In the genomic region with DNA sequence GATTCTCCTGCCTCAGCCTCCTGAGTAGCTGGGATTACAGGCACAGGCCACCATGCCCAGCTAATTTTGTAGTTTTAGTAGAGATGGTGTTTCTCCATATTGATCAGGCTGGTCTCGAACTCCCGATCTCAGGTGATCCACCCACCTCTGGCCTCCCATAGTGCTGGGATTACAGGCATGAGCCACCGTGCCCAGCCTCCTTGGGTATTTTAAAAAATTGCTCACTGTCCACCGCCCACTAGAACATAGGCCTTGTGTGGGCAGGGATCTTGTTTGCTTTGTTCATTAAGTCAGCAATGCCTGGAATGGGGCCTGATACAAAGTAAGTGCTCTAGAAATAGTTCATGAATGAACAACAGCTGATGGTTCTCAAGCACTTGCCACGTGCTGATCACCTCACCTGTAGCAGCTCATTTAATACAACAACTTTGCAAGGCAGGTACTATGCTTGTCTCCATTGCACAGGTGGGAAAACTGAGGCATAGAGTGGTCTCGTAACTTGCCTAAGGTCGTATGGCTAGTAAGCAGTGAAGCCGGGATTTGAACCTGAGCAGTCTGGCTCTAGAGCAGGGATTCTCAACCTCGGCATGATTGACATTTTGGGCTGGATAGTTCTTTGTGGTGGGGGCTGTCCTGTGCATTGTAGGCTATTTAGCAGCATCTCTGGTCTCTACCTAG, we compare ENCODE assay signal across 29 cellular contexts.
"Had no signal": no experiment of that assay in that cellular context is flagged by ENCODE, and none has a peak within 500 bp of the region (broad histone marks: within the 10 kb centered on the region; RNA-seq: fewer than 3 reads in every experiment).

No MANE protein-coding gene starts in this region.

- H3K27me3 ChIP-seq: body of pancreas, colonic mucosa had no signal

- DNase-seq: activated B cell treated with CpG ODN at 0.5 μM for 24 hours; activated CD4-positive, alpha-beta T cell treated with anti-CD3 and anti-CD28 coated beads for 48 hours; activated CD4-positive, alpha-beta T cell treated with anti-CD3 and anti-CD28 coated beads, Interleukin-2, amount 50 U/mL, for 1 hour; activated CD4-positive, alpha-beta T cell treated with anti-CD3 and anti-CD28 coated beads, Interleukin-2, amount 50 U/mL, for 48 hours; activated CD8-positive, alpha-beta memory T cell treated with anti-CD3 and anti-CD28 coated beads for 24 hours; activated CD8-positive, alpha-beta T cell treated with anti-CD3 and anti-CD28 coated beads for 36 hours; activated effector memory CD4-positive, alpha-beta T cell treated with Interleukin-2 at 50 U/mL for 16 hours; activated gamma-delta T cell treated with Interleukin-2 at 50 U/mL for 16 hours; activated naive CD4-positive, alpha-beta T cell treated with anti-CD3 and anti-CD28 coated beads, Interleukin-2, amount 50 U/mL, for 16 hours; activated naive CD4-positive, alpha-beta T cell treated with Interleukin-2 at 50 U/mL for 16 hours; activated T-cell treated with anti-CD3 and anti-CD28 coated beads, Interleukin-2, amount 50 U/mL, for 4 hours; amniotic stem cell; anterior cingulate cortex; body of pancreas; caudate nucleus; colonic mucosa; effector CD8-positive, alpha-beta T cell; foreskin fibroblast; head of caudate nucleus; T-helper 1 cell; T-helper 17 cell; T1000; WERI-Rb-1 had no signal

- ATAC-seq: activated CD4-positive, CD25-positive, alpha-beta regulatory T cell treated with anti-CD3 and anti-CD28 coated beads, Interleukin-2, amount 50 U/mL, for 24 hours; activated CD8-positive, alpha-beta T cell treated with anti-CD3 and anti-CD28 coated beads for 36 hours; activated T-cell treated with anti-CD3 and anti-CD28 coated beads, Interleukin-2, amount 50 U/mL, for 4 hours; activated T-helper 17 cell treated with anti-CD3 and anti-CD28 coated beads, Interleukin-2, amount 50 U/mL, for 72 hours; body of pancreas; esophagus mucosa; T-helper 17 cell had no signal

- FAIRE-seq: frontal cortex had no signal

- H3K4me3 Mint-ChIP-seq: activated B cell treated with CpG ODN at 0.5 μM for 24 hours; activated CD8-positive, alpha-beta T cell treated with anti-CD3 and anti-CD28 coated beads for 36 hours; activated naive CD8-positive, alpha-beta T cell; activated T-cell treated with anti-CD3 and anti-CD28 coated beads, Interleukin-2, amount 50 U/mL, for 4 hours; activated T-helper 17 cell treated with anti-CD3 and anti-CD28 coated beads, Interleukin-2, amount 50 U/mL, for 72 hours; T-helper 17 cell; T-helper 2 cell treated with Interferon-gamma antibody and Interleukin-4, amounts not matched to agents 5 μg/mL and 100 μg/mL, for 36 hours had no signal

- H3K4me1 ChIP-seq: colonic mucosa had no signal

- H3K27me3 Mint-ChIP-seq: activated B cell treated with CpG ODN at 0.5 μM for 24 hours; activated CD8-positive, alpha-beta T cell treated with anti-CD3 and anti-CD28 coated beads for 36 hours; activated T-helper 17 cell treated with anti-CD3 and anti-CD28 coated beads, Interleukin-2, amount 50 U/mL, for 72 hours; T-helper 17 cell had no signal

- H3K27ac Mint-ChIP-seq: activated B cell treated with CpG ODN at 0.5 μM for 24 hours; activated CD8-positive, alpha-beta T cell treated with anti-CD3 and anti-CD28 coated beads for 36 hours; activated naive CD8-positive, alpha-beta T cell; activated T-helper 17 cell treated with anti-CD3 and anti-CD28 coated beads, Interleukin-2, amount 50 U/mL, for 72 hours; T-helper 17 cell; T-helper 2 cell treated with Interferon-gamma antibody and Interleukin-4, amounts not matched to agents 5 μg/mL and 100 μg/mL, for 36 hours had no signal

- H3K4me3 ChIP-seq: body of pancreas, colonic mucosa had no signal

- H3K36me3 ChIP-seq: colonic mucosa, WERI-Rb-1 had no signal

- H3K9me3 ChIP-seq: body of pancreas, colonic mucosa had no signal

- H3K27ac ChIP-seq: body of pancreas, colonic mucosa, WERI-Rb-1 had no signal

- H3K9me3 Mint-ChIP-seq: activated B cell treated with CpG ODN at 0.5 μM for 24 hours; activated CD8-positive, alpha-beta T cell treated with anti-CD3 and anti-CD28 coated beads for 36 hours; activated T-cell treated with anti-CD3 and anti-CD28 coated beads, Interleukin-2, amount 50 U/mL, for 4 hours; activated T-helper 17 cell treated with anti-CD3 and anti-CD28 coated beads, Interleukin-2, amount 50 U/mL, for 72 hours; T-helper 2 cell treated with Interferon-gamma antibody and Interleukin-4, amounts not matched to agents 5 μg/mL and 100 μg/mL, for 36 hours had no signal
